In genomic region chr18:79460445-79461300, GRCh38 we compare ENCODE assay signal across 10 cellular contexts.
DNase-seq lines count a peak whose midpoint lies in the region; ATAC-seq, FAIRE-seq and TF ChIP-seq lines count a peak whose summit lies in the region.
"Had no signal": no experiment of that assay in that cellular context is flagged by ENCODE, and none has a peak within 500 bp of the region (broad histone marks: within the 10 kb centered on the region; RNA-seq: fewer than 3 reads in every experiment).

No MANE protein-coding gene starts in this region.

- H3K9me3 ChIP-seq in GM12878 (replicated peaks; ENCODE audit: control insufficient read depth, insufficient read depth, low read length) (no peaks in the 10 kb centered on the region), ovary (no peaks in the 10 kb centered on the region)
- H3K9me3 ChIP-seq: ascending aorta had no signal

- H3K27ac ChIP-seq in GM12878 (ENCODE audit: control insufficient read depth, insufficient read depth) (peak overlapping the region; percentile 67), ovary (no peak overlapping the region)
- H3K27ac ChIP-seq: ascending aorta had no signal

- no peak overlapping the region for H2AFZ ChIP-seq in GM12878 (ENCODE audit: control insufficient read depth, low read depth, low read length)

- 17% methylated on average over 32 of the region's 33 CpGs for WGBS in GM12878 (ENCODE audit: insufficient coverage, insufficient replicate concordance, low lambda C conversion rate, missing lambda C conversion rate)
- WGBS in ovary, 3 donors, result 63 to 80% (median 74%) methylated on average over 32 to 33 of the region's 33 CpGs

- DNase-seq in GM12878 (ENCODE audit: low read depth, low spot score) (peak; percentile 64), ovary (no peak), DMS114 treated with DMSO at 0.1 percent for 48 hours (lab: John Stamatoyannopoulos, UW; ENCODE audit: unreplicated experiment) (no peak), foreskin melanocyte (no peak), GM03348 (ENCODE audit: low spot score) (no peak)
- DNase-seq: PC-3 had no signal

- TF ChIP-seq EP300 in GM12878 (IDR thresholded peaks at IDR 0.05; ENCODE audit: borderline replicate concordance in 1 of 2, control insufficient read depth in 1 of 2, low read depth in 2 of 2, low read length in 2 of 2) (peak in 1 of 2 experiments; percentile 42; a peak in 1 of 4 replicates), ovary (IDR thresholded peaks at IDR 0.05) (no peak)

- SMC1A ChIA-PET in GM12878 (lab: Charles Lee; ENCODE audit: uncharacterized antibody, unreplicated experiment), result no interaction called here

- RAD21 ChIA-PET in GM12878 (lab: Charles Lee; ENCODE audit: unreplicated experiment), result no interaction called here

- H4K20me1 ChIP-seq in GM12878 (ENCODE audit: control insufficient read depth, insufficient read depth), result no peaks in the 10 kb centered on the region

- BruUV-seq in GM12878 (replicated peaks; lab: Mats Ljungman, UMichigan), result no TSS peak

- peaks cover 33% of the 10 kb centered on the region for H3K4me1 ChIP-seq in GM12878 (ENCODE audit: control insufficient read depth, insufficient read depth, low read length)
- H3K4me1 ChIP-seq in ovary (ENCODE audit: insufficient read depth), result peaks cover 7% of the 10 kb centered on the region

- POLR2A ChIA-PET in GM12878 (lab: Charles Lee), result no interaction called here

- H3K27me3 ChIP-seq in GM12878 (replicated peaks in 1 of 2; ENCODE audit: control insufficient read depth in 2 of 2, insufficient read depth in 2 of 2, low read length in 1 of 2), result no peaks in the 10 kb centered on the region
- H3K27me3 ChIP-seq in ovary, result no peaks in the 10 kb centered on the region
- H3K27me3 ChIP-seq: ascending aorta had no signal

- peak overlapping the region; percentile 88 for H3K4me2 ChIP-seq in GM12878 (ENCODE audit: control insufficient read depth, insufficient read depth)

- H3K4me3 ChIP-seq in GM08714 (ENCODE audit: low read length) (peak overlapping the region; percentile 15; the same call in 1 of the 2 replicates), GM12878 (no peak overlapping the region), ovary (no peak overlapping the region)
- H3K4me3 ChIP-seq: ascending aorta had no signal

- in situ Hi-C loops in GM12878 (cut with MboI), result no loop called here

- no peak for TF ChIP-seq RAD21 in GM12878 (IDR thresholded peaks at IDR 0.05; ENCODE audit: insufficient read depth, low read depth, low read length)

- intact Hi-C loops in GM12878 (cut with micrococcal nuclease; ENCODE audit: unreplicated experiment) (loop anchor here (2.0 kb wide), 1 partner anchor 18 kb away; no protein-coding TSS in a partner anchor), ovary (cut with DNase I) (no loop called here)

- FAIRE-seq in GM12878 (lab: Jason Lieb, UNC), result peak; percentile 47

- peak overlapping the region; percentile 38 for H3K9ac ChIP-seq in GM12878 (ENCODE audit: control insufficient read depth, insufficient read depth, low read length)

- peak in 1 of 3 experiments; percentile 16; a peak in 2 of 6 replicates for TF ChIP-seq CTCF in GM12878 (IDR thresholded peaks at IDR 0.05 in 2 of 3, conservative IDR thresholded peaks at IDR 0.05 in 1 of 3; ENCODE audit: control insufficient read depth in 2 of 3, extremely low read depth in 1 of 3, insufficient read depth in 1 of 3, low read depth in 3 of 3, low read length in 3 of 3)
- no peak for TF ChIP-seq CTCF in ovary (IDR thresholded peaks at IDR 0.05)

- CTCF ChIA-PET in GM12878 (lab: Yijun Ruan, JAX), result interaction anchor here (1.3 kb wide), 1 partner anchor 81 kb away, joined by 3 read pairs; no protein-coding TSS in a partner anchor

- ATAC-seq in GM19395 (IDR thresholded peaks at IDR 0.05; ENCODE audit: unreplicated experiment) (peak; percentile 75), HG03139 (IDR thresholded peaks at IDR 0.05; ENCODE audit: unreplicated experiment) (peak; percentile 56), GM12878 (peak; percentile 73)
- ATAC-seq: PC-3 had no signal

- no peaks in the 10 kb centered on the region for H3K79me2 ChIP-seq in GM12878 (ENCODE audit: control insufficient read depth, insufficient read depth, low read length)

- TF ChIP-seq POLR2A in GM12878 (IDR thresholded peaks at IDR 0.05; ENCODE audit: low read depth, low read length) (peak; percentile 74; the same call in 1 of the 2 replicates), ovary (IDR thresholded peaks at IDR 0.05) (no peak)

- H3K36me3 ChIP-seq in GM12878 (ENCODE audit: control insufficient read depth in 2 of 2, insufficient read depth in 2 of 2, low read length in 1 of 2), result peaks cover 0 to 3% of the 10 kb centered on the region in 2 experiments; a peak in 2 of 4 replicates
- H3K36me3 ChIP-seq in ovary, result no peaks in the 10 kb centered on the region

TF ChIP-seq in GM12878, 131 proteins besides CTCF, POLR2A, EP300 and RAD21 (continues in another document):
- no peak for TF ChIP-seq GABPA (IDR thresholded peaks at IDR 0.05; ENCODE audit: low read depth)
- TF ChIP-seq FOXK2 (IDR thresholded peaks at IDR 0.05), result no peak
- no peak; the same call in 1 of the 2 replicates for TF ChIP-seq LARP7 (IDR thresholded peaks at IDR 0.05)
- TF ChIP-seq SIX5 (IDR thresholded peaks at IDR 0.05; ENCODE audit: low read depth, low read length, severe bottlenecking), result no peak
- no peak for TF ChIP-seq CBX3 (IDR thresholded peaks at IDR 0.05; ENCODE audit: borderline replicate concordance, low read depth)
- peak; percentile 94 for TF ChIP-seq MEF2A (IDR thresholded peaks at IDR 0.05; ENCODE audit: insufficient read depth, low read depth, low read length)
- peak; percentile 49 for TF ChIP-seq RUNX3 (IDR thresholded peaks at IDR 0.05; ENCODE audit: low read length)
- no peak for TF ChIP-seq HDAC6 (IDR thresholded peaks at IDR 0.05; ENCODE audit: unreplicated experiment)
- TF ChIP-seq IKZF1 (conservative IDR thresholded peaks at IDR 0.05), result peak; percentile 37; the same call in 1 of the 2 replicates
- TF ChIP-seq MYC (IDR thresholded peaks at IDR 0.05; ENCODE audit: insufficient read depth, insufficient read length, insufficient replicate concordance, low read length, severe bottlenecking), result no peak
- TF ChIP-seq CEBPZ (IDR thresholded peaks at IDR 0.05; ENCODE audit: low read depth, low read length), result no peak
- TF ChIP-seq ZBTB11 (CRISPR knock-in tag; IDR thresholded peaks at IDR 0.05), result no peak
- peak; percentile 17 to 39; a peak in 1 of 4 replicates for TF ChIP-seq IKZF2 (IDR thresholded peaks at IDR 0.05)
- peak; percentile 55 to 64; a peak in 3 of 4 replicates for TF ChIP-seq BHLHE40 (IDR thresholded peaks at IDR 0.05; ENCODE audit: borderline replicate concordance in 1 of 2, low read depth in 2 of 2, low read length in 1 of 2)
- 0 out of 2 replicates have a peak, but pooled peaks have one; percentile 32 for TF ChIP-seq CBX5 (IDR thresholded peaks at IDR 0.05; ENCODE audit: low read depth)
- TF ChIP-seq POU2F2 (IDR thresholded peaks at IDR 0.05; ENCODE audit: borderline replicate concordance, low read depth, low read length), result peak; percentile 96
